Comparison of ENCODE assay signal across 1 cellular context in the genomic region with DNA sequence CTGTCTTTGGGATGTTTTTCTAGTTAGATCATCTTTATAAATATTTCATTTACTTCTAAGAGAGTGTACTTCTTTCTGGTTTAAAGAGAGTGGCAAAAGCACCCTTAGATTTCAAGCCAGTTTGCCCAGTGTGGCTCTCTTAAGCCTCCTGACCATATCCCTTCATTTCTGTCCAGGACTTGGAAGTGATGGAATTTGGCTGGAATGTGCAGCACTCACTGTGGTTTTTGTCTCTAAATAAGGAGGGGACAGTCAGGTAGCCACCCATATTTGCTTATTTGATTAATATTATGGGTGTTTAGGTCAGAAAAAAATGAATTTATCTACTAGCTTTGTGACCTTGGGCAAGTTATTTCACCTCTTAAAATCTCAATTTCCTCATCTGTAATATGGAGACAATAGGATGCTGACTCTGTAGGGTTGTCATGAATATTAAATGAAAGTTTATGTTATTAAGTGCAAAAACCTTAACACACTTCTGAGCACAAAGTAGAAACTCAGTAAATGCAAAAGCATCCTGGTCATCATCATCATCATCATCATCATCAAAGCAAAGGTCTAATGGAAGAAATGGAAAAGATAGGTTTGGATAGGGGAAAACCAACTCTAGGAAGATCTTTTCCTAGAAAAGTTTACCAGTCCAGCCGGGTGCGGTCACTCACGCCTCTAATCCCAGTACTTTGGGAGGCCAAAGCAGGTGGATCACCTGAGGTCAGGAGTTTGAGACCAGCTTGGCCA.
TF ChIP-seq lines count a peak whose summit lies in the region.

No MANE protein-coding gene starts in this region.

TF ChIP-seq in HepG2, 621 proteins besides CTCF, POLR2A, EP300 and RAD21:
- TF ChIP-seq MAFG (CRISPR knock-in tag; IDR thresholded peaks at IDR 0.05): no peak
- TF ChIP-seq ZNF724P (CRISPR knock-in tag; IDR thresholded peaks at IDR 0.05; ENCODE audit: borderline replicate concordance): no peak
- peak; percentile 68 for TF ChIP-seq CREB1 (IDR thresholded peaks at IDR 0.05)
- TF ChIP-seq CREB1 (CRISPR knock-in tag; IDR thresholded peaks at IDR 0.05): no peak
- TF ChIP-seq ZNF34 (CRISPR knock-in tag; IDR thresholded peaks at IDR 0.05; ENCODE audit: borderline replicate concordance): no peak
- TF ChIP-seq, protein P1, sequence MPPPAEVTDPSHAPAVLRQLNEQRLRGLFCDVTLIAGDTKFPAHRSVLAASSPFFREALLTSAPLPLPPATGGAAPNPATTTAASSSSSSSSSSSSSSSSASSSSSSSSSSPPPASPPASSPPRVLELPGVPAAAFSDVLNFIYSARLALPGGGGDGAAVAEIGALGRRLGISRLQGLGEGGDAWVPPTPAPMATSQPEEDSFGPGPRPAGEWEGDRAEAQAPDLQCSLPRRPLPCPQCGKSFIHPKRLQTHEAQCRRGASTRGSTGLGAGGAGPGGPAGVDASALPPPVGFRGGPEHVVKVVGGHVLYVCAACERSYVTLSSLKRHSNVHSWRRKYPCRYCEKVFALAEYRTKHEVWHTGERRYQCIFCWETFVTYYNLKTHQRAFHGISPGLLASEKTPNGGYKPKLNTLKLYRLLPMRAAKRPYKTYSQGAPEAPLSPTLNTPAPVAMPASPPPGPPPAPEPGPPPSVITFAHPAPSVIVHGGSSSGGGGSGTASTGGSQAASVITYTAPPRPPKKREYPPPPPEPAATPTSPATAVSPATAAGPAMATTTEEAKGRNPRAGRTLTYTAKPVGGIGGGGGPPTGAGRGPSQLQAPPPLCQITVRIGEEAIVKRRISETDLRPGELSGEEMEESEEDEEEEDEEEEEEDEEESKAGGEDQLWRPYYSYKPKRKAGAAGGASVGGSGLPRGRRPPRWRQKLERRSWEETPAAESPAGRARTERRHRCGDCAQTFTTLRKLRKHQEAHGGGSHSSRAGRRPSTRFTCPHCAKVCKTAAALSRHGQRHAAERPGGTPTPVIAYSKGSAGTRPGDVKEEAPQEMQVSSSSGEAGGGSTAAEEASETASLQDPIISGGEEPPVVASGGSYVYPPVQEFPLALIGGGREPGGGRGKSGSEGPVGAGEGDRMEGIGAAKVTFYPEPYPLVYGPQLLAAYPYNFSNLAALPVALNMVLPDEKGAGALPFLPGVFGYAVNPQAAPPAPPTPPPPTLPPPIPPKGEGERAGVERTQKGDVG (CRISPR knock-in tag; IDR thresholded peaks at IDR 0.05; ENCODE audit: borderline replicate concordance): no peak
TF ChIP-seq in HepG2: peak in this region for 1.
